ENCODE assay signal across 25 cellular contexts in genomic region chr2:174694920-174695319, GRCh38.
A peak's percentile ranks its signal among the peaks of the same experiment; 100 is the strongest.
DNase-seq lines count a peak whose midpoint lies in the region; ATAC-seq lines count a peak whose summit lies in the region.
"Had no signal": no experiment of that assay in that cellular context is flagged by ENCODE, and none has a peak within 500 bp of the region (broad histone marks: within the 10 kb centered on the region; RNA-seq: fewer than 3 reads in every experiment).

No MANE protein-coding gene starts in this region.

- peak overlapping the region; percentile 27 for H4K5ac ChIP-seq in mesendoderm (ENCODE audit: low read length)

- no peak overlapping the region for H3K4ac ChIP-seq in mesendoderm (ENCODE audit: low read depth, low read length)

- H2BK15ac ChIP-seq in mesendoderm (replicated peaks; ENCODE audit: low read depth) = no peak overlapping the region

- no peak overlapping the region for H2AK5ac ChIP-seq in mesendoderm (ENCODE audit: low read length)

- H3K4me2 ChIP-seq in mesendoderm (ENCODE audit: low read length) = no peak overlapping the region
- H3K4me2 ChIP-seq: BLaER1 had no signal

- H3K4me1 ChIP-seq in mesendoderm (ENCODE audit: control insufficient read depth, low read depth, low read length) = peaks cover 36% of the 10 kb centered on the region
- H3K4me1 ChIP-seq: BE2C had no signal

- H3K79me2 ChIP-seq in mesendoderm (ENCODE audit: control insufficient read depth, insufficient read depth, low read length) = no peaks in the 10 kb centered on the region

- H3K4me3 ChIP-seq in mesendoderm (ENCODE audit: low read length) = no peak overlapping the region
- H3K4me3 ChIP-seq: BLaER1, GM12878 had no signal

- H3K36me3 Mint-ChIP-seq in activated CD4-positive, alpha-beta T cell treated with anti-CD3 and anti-CD28 coated beads, Interleukin-2, amount 10 ng/mL, durations not matched to agents 7 days and 5 days (ENCODE audit: low read depth) = no peaks in the 10 kb centered on the region
- no peaks in the 10 kb centered on the region for H3K36me3 Mint-ChIP-seq in activated T-helper 17 cell treated with anti-CD3 and anti-CD28 coated beads, Interleukin-2, amount 50 U/mL, for 72 hours (ENCODE audit: low read depth)
- H3K36me3 Mint-ChIP-seq: CD14-positive monocyte; CD4-positive, alpha-beta memory T cell; CD4-positive, CD25-positive, alpha-beta regulatory T cell; CD8-positive, alpha-beta memory T cell had no signal

- WGBS in mesendoderm (ENCODE audit: extremely low coverage, insufficient coverage, low lambda C conversion rate) = no CpG with 5 or more reads among the region's 2 CpGs

- H3K27ac ChIP-seq in mesendoderm (ENCODE audit: low read depth, low read length) = no peak overlapping the region
- H3K27ac ChIP-seq: BLaER1 had no signal

- no peak overlapping the region for H3K23ac ChIP-seq in mesendoderm (ENCODE audit: low read length)

- peak overlapping the region; percentile 49 for H2BK5ac ChIP-seq in mesendoderm (ENCODE audit: low read length)

- peak overlapping the region; percentile 8 for H3K18ac ChIP-seq in mesendoderm (ENCODE audit: low read length)

- CTCF ChIA-PET in activated CD4-positive, alpha-beta T cell treated with anti-CD3 and anti-CD28 coated beads, Interleukin-2, amount 10 ng/mL, durations not matched to agents 7 days and 5 days (lab: Charles Lee) = interaction anchor here (1.0 to 1.1 kb wide), 2 partner anchors 8 to 92 kb away, joined by 3 to 4 read pairs; no protein-coding TSS in a partner anchor

- H3K79me1 ChIP-seq in mesendoderm (ENCODE audit: low read length) = no peaks in the 10 kb centered on the region

- peak overlapping the region; percentile 51 for H3K56ac ChIP-seq in mesendoderm (ENCODE audit: low read length)

- POLR2A ChIA-PET in activated CD4-positive, alpha-beta T cell treated with anti-CD3 and anti-CD28 coated beads, Interleukin-2, amount 10 ng/mL, durations not matched to agents 7 days and 5 days (lab: Charles Lee) = no interaction called here

- ATAC-seq in activated T-helper 17 cell treated with anti-CD3 and anti-CD28 coated beads, Interleukin-2, amount 50 U/mL, for 72 hours (replicated peaks) = no peak
- ATAC-seq: GM12878 had no signal

- no peaks in the 10 kb centered on the region for H3K4me1 Mint-ChIP-seq in activated CD4-positive, alpha-beta T cell treated with anti-CD3 and anti-CD28 coated beads, Interleukin-2, amount 10 ng/mL, durations not matched to agents 7 days and 5 days
- H3K4me1 Mint-ChIP-seq in activated T-helper 17 cell treated with anti-CD3 and anti-CD28 coated beads, Interleukin-2, amount 50 U/mL, for 72 hours = no peaks in the 10 kb centered on the region

- H3K36me3 ChIP-seq in mesendoderm (ENCODE audit: control insufficient read depth, insufficient read depth, low read length) = no peaks in the 10 kb centered on the region
- H3K36me3 ChIP-seq: BE2C, BLaER1 had no signal

- H3K9ac ChIP-seq in mesendoderm (ENCODE audit: low read length) = peak overlapping the region; percentile 23
- H3K9ac ChIP-seq: BLaER1 had no signal

- peak overlapping the region; percentile 43 for H3K27ac Mint-ChIP-seq in activated CD4-positive, alpha-beta T cell treated with anti-CD3 and anti-CD28 coated beads, Interleukin-2, amount 10 ng/mL, durations not matched to agents 7 days and 5 days
- peak overlapping the region; percentile 13 for H3K27ac Mint-ChIP-seq in activated T-helper 17 cell treated with anti-CD3 and anti-CD28 coated beads, Interleukin-2, amount 50 U/mL, for 72 hours
- H3K27ac Mint-ChIP-seq: CD14-positive monocyte; CD4-positive, alpha-beta memory T cell; CD8-positive, alpha-beta memory T cell had no signal

- H2BK120ac ChIP-seq in mesendoderm (ENCODE audit: low read depth, low read length) = no peak overlapping the region

- H3K4me3 Mint-ChIP-seq in activated CD4-positive, alpha-beta T cell treated with anti-CD3 and anti-CD28 coated beads, Interleukin-2, amount 10 ng/mL, durations not matched to agents 7 days and 5 days = no peak overlapping the region
- no peak overlapping the region for H3K4me3 Mint-ChIP-seq in activated T-helper 17 cell treated with anti-CD3 and anti-CD28 coated beads, Interleukin-2, amount 50 U/mL, for 72 hours
- H3K4me3 Mint-ChIP-seq: CD14-positive monocyte; CD4-positive, alpha-beta memory T cell; CD4-positive, CD25-positive, alpha-beta regulatory T cell; CD8-positive, alpha-beta memory T cell had no signal

- no peak for DNase-seq in activated CD4-positive, alpha-beta T cell treated with anti-CD3 and anti-CD28 coated beads, Interleukin-2, amount 10 ng/mL, durations not matched to agents 7 days and 5 days
- no peak for DNase-seq in activated CD4-positive, alpha-beta T cell treated with anti-CD3 and anti-CD28 coated beads for 48 hours
- DNase-seq in mesendoderm = no peak
- DNase-seq in activated effector memory CD4-positive, alpha-beta T cell treated with Interleukin-2 at 50 U/mL for 16 hours = no peak
- DNase-seq in NK-92 treated with Interleukin-12 subunit alpha and Interleukin-12 subunit beta, amount 100 ng/mL, for 24 hours (lab: John Stamatoyannopoulos, UW) = no peak
- DNase-seq in T-helper 9 cell = no peak
- DNase-seq: 8988T; ACHN; BE2C; C1 segment of cervical spinal cord; CD4-positive, alpha-beta memory T cell; CD4-positive, CD25-positive, alpha-beta regulatory T cell; CD8-positive, alpha-beta memory T cell; COR-L47; DMS 273 treated with DMSO at 0.1 percent for 48 hours; DMS153; DMS53; DMS79; DND-41; EL; GDM1 had no signal

- H4K8ac ChIP-seq in mesendoderm (ENCODE audit: low read depth, low read length) = no peak overlapping the region

- no peaks in the 10 kb centered on the region for H3K27me3 ChIP-seq in mesendoderm (ENCODE audit: insufficient read depth, low read length, poor library complexity)
- H3K27me3 ChIP-seq: BE2C, BLaER1 had no signal

- H3K27me3 Mint-ChIP-seq in activated CD4-positive, alpha-beta T cell treated with anti-CD3 and anti-CD28 coated beads, Interleukin-2, amount 10 ng/mL, durations not matched to agents 7 days and 5 days = peaks cover 24% of the 10 kb centered on the region
- peaks cover 4% of the 10 kb centered on the region for H3K27me3 Mint-ChIP-seq in activated T-helper 17 cell treated with anti-CD3 and anti-CD28 coated beads, Interleukin-2, amount 50 U/mL, for 72 hours

- no peaks in the 10 kb centered on the region for H3K9me3 Mint-ChIP-seq in activated CD4-positive, alpha-beta T cell treated with anti-CD3 and anti-CD28 coated beads, Interleukin-2, amount 10 ng/mL, durations not matched to agents 7 days and 5 days
- no peaks in the 10 kb centered on the region for H3K9me3 Mint-ChIP-seq in activated T-helper 17 cell treated with anti-CD3 and anti-CD28 coated beads, Interleukin-2, amount 50 U/mL, for 72 hours
- H3K9me3 Mint-ChIP-seq: CD4-positive, CD25-positive, alpha-beta regulatory T cell; CD8-positive, alpha-beta memory T cell had no signal
